1 cellular context compared by ENCODE assay signal in genomic region chr15:77599899-77600298, GRCh38.
TF ChIP-seq lines count a peak whose summit lies in the region.

No MANE protein-coding gene starts in this region.

TF ChIP-seq in K562, 482 proteins besides CTCF, POLR2A, EP300 and RAD21 (continued from another document and continues in another):
- TF ChIP-seq ZNF592 (IDR thresholded peaks at IDR 0.05) (0 out of 2 replicates have a peak, but pooled peaks have one; percentile 54), ZNF449 (CRISPR knock-in tag; IDR thresholded peaks at IDR 0.05) (no peak), USF2 (CRISPR knock-in tag; IDR thresholded peaks at IDR 0.05) (peak; percentile 92), SNAPC5 (CRISPR knock-in tag; IDR thresholded peaks at IDR 0.05) (no peak), ZNF280B (CRISPR knock-in tag; IDR thresholded peaks at IDR 0.05) (no peak), CSDE1 (IDR thresholded peaks at IDR 0.05) (no peak), FOS (IDR thresholded peaks at IDR 0.05; ENCODE audit: extremely low read depth, insufficient read length) (peak; percentile 85), NKRF (IDR thresholded peaks at IDR 0.05; ENCODE audit: borderline replicate concordance) (no peak), ZC3H4 (CRISPR knock-in tag; IDR thresholded peaks at IDR 0.05; ENCODE audit: borderline replicate concordance) (no peak), ZNF324 (CRISPR knock-in tag; IDR thresholded peaks at IDR 0.05) (no peak), U2AF1 (optimal IDR thresholded peaks at IDR 0.05; ENCODE audit: low read depth, low read length) (no peak), SMAD2 (IDR thresholded peaks at IDR 0.05; ENCODE audit: low read depth, low read length) (no peak), NEUROD1 (IDR thresholded peaks at IDR 0.05; ENCODE audit: borderline replicate concordance, low read depth, low read length, partially characterized antibody) (peak; percentile 21), EZH2 (IDR thresholded peaks at IDR 0.05; ENCODE audit: borderline replicate concordance, low read depth, low read length) (no peak), EP400 (IDR thresholded peaks at IDR 0.05) (peak; percentile 62; the same call in 1 of the 2 replicates), SRSF9 (IDR thresholded peaks at IDR 0.05; ENCODE audit: borderline replicate concordance, low read depth, low read length) (no peak), POU5F1 (IDR thresholded peaks at IDR 0.05; ENCODE audit: borderline replicate concordance, low read depth, low read length, partially characterized antibody) (no peak), SIRT6 (IDR thresholded peaks at IDR 0.05; ENCODE audit: low read depth, low read length) (no peak), SMARCE1 (IDR thresholded peaks at IDR 0.05) (no peak), GATA2 (CRISPR knock-in tag; IDR thresholded peaks at IDR 0.05) (no peak), CREB3L1 (IDR thresholded peaks at IDR 0.05; ENCODE audit: borderline replicate concordance, low read depth) (no peak), NR4A1 (CRISPR knock-in tag; IDR thresholded peaks at IDR 0.05) (no peak), NR4A1 (tag; IDR thresholded peaks at IDR 0.05) (no peak), PRDM10 (IDR thresholded peaks at IDR 0.05; ENCODE audit: partially characterized antibody) (peak; percentile 52), NFIC (IDR thresholded peaks at IDR 0.05) (no peak), MAX (CRISPR knock-in tag; IDR thresholded peaks at IDR 0.05) (no peak), GATAD2A (IDR thresholded peaks at IDR 0.05) (no peak), XRCC5 (IDR thresholded peaks at IDR 0.05; ENCODE audit: low read depth, low read length) (no peak), ZNF274 (IDR thresholded peaks at IDR 0.05; ENCODE audit: borderline replicate concordance, low read depth, low read length) (no peak), AFF4 (CRISPR knock-in tag; IDR thresholded peaks at IDR 0.05) (no peak), ZFX (CRISPR knock-in tag; IDR thresholded peaks at IDR 0.05) (no peak), HDAC8 (tag; IDR thresholded peaks at IDR 0.05) (no peak), ATF1 (CRISPR knock-in tag; IDR thresholded peaks at IDR 0.05) (no peak), ATF1 (tag; IDR thresholded peaks at IDR 0.05) (0 out of 2 replicates have a peak, but pooled peaks have one; percentile 22)
